ENCODE assay signal across 8 cellular contexts in the genomic region with DNA sequence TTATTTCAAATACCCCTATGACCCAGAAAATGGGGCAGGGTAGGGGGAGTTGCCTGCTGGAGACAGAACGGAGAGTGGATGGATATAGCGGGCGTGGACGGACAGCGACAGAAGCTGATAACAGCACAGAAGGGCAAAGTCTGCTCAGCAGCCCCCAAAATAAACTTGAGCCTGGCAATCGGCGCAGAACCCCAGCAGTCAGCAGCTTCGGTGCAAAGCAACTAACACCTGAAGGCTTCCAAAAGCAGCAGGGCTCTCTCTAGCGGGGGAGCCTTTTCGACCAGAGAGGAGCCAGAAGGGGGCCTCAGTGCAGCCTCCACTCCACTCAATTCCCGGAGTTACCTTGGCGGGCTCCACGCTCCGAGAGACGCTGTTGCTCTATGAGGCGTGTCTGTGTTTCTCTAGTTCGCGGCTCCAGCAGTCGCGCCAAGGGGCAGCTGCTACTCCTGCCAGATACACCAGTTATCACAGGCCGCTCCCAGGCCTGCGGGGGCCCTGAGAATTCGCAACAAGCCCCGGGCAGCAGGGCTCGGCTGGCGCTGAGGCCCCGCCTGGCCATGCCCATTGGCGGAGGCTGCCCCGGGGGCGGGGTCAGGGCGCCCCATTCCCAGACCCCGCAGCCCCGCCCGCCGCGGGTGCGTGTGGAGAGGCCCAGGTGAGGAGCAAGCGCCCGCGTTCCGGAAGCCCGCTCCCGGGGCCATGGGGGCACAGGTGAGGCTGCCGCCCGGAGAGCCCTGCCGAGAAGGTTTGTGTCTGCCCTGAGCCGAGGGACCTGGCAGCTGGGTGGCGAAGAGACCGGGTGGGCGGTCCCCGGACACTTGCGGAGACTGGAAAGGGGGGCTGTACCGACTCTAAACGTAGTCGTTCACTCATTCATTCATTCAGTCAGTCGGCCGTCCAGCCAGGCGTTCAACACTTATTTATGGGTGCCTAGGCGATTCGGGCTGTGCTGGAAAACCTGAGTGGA. TPM values are rescaled to one million over a fixed set of nuclear protein-coding genes. Genes with fewer than 3 reads are reported as not detected.
DNase-seq lines count a peak whose midpoint lies in the region; ATAC-seq and TF ChIP-seq lines count a peak whose summit lies in the region.

A gene (minus strand): TSS at position 541 of the 967 bp plus-strand sequence. CDS start 63,992 bp downstream, outside the sequence.
A gene (plus strand): TSS at position 632 of the 967 bp plus-strand sequence. CDS start 68 bp downstream, at position 700.

- DNase-seq in NCI-H526 (lab: John Stamatoyannopoulos, UW) (peak; percentile 77 to 93), lung (ENCODE audit: low spot score) (peak; percentile 78)
- peak; percentile 75 to 78 for DNase-seq in activated CD4-positive, alpha-beta T cell treated with anti-CD3 and anti-CD28 coated beads, Interleukin-2, amount 50 U/mL, for 48 hours
- DNase-seq in stimulated activated CD4-positive, alpha-beta T cell treated with anti-CD3 and anti-CD28 coated beads, TNF-alpha, amount 100 ng/mL, for 24 hours (ENCODE audit: low read depth in 3 of 3) = peak; percentile 52 to 75 (median 57)

- H3K27me3 ChIP-seq in BLaER1 (peaks cover 12% of the 10 kb centered on the region), ectodermal cell (ENCODE audit: control insufficient read depth, insufficient read depth, low read length, poor library complexity, severe bottlenecking) (peaks cover 37% of the 10 kb centered on the region), lung (ENCODE audit: control insufficient read depth, insufficient read depth) (no peaks in the 10 kb centered on the region)

- H3K9me3 ChIP-seq in BLaER1 (no peaks in the 10 kb centered on the region; the same call in 1 of the 2 replicates), ectodermal cell (ENCODE audit: control insufficient read depth, low read length) (no peaks in the 10 kb centered on the region), lung (ENCODE audit: control insufficient read depth in 2 of 2, insufficient read depth in 1 of 2, low read length in 1 of 2) (peaks cover 0 to 1% of the 10 kb centered on the region in 2 donors)

- H3K36me3 ChIP-seq in BLaER1 = no peaks in the 10 kb centered on the region
- H3K36me3 ChIP-seq in ectodermal cell (ENCODE audit: control insufficient read depth, insufficient read depth, low read length) = no peaks in the 10 kb centered on the region
- no peaks in the 10 kb centered on the region for H3K36me3 ChIP-seq in lung (ENCODE audit: control insufficient read depth in 2 of 2, insufficient read depth in 2 of 2, low read length in 2 of 2)

- peak within 1 kb of the TSS; percentile 99 for H3K4me2 ChIP-seq in BLaER1

- ATAC-seq in GM19328 (IDR thresholded peaks at IDR 0.05; ENCODE audit: unreplicated experiment) = peak; percentile 96
- ATAC-seq in HG03439 (IDR thresholded peaks at IDR 0.05; ENCODE audit: unreplicated experiment) = peak; percentile 95
- peak; percentile 94 for ATAC-seq in lung (ENCODE audit: insufficient read depth, low FRiP score)

- 5% methylated on average over 60 of the region's 60 CpGs for WGBS in ectodermal cell, 2 experiments
- WGBS in lung, 2 donors = 3 to 4% methylated on average over 59 to 60 of the region's 60 CpGs

- H4K20me1 ChIP-seq in BLaER1 = no peaks in the 10 kb centered on the region

- no peak for TF ChIP-seq CTCF in lung (IDR thresholded peaks at IDR 0.05; ENCODE audit: control extremely low read depth, extremely low read depth)

- H3K9ac ChIP-seq in BLaER1 = peak within 1 kb of the TSS; percentile 66

- H3K27ac ChIP-seq in BLaER1 (no peak within 1 kb of the TSS), ectodermal cell (ENCODE audit: insufficient read depth, low read depth, low read length, poor library complexity, severe bottlenecking) (no peak within 1 kb of the TSS), lung (ENCODE audit: low read depth in 1 of 2, low read length in 1 of 2) (peak within 1 kb of the TSS; percentile 11 to 68)

- H3K4me3 ChIP-seq in BLaER1 = peak within 1 kb of the TSS; percentile 78
- peak within 1 kb of the TSS; percentile 55 for H3K4me3 ChIP-seq in ectodermal cell (ENCODE audit: insufficient read depth, low read depth, low read length)
- H3K4me3 ChIP-seq in lung = peak within 1 kb of the TSS; percentile 42

- H3K4me1 ChIP-seq in BLaER1 (0 out of 2 replicates have a peak, but pooled peaks cover 8% of the 10 kb centered on the region), ectodermal cell (ENCODE audit: control insufficient read depth, insufficient read depth, low read length) (no peaks in the 10 kb centered on the region), lung (ENCODE audit: control insufficient read depth in 2 of 2, insufficient read depth in 2 of 2, low read length in 2 of 2) (peaks cover 0 to 8% of the 10 kb centered on the region in 2 donors)

RNA-seq across cellular contexts. Expression of the first gene that starts in this region (rescaled TPM):
- polyA plus RNA-seq in ectodermal cell (2013, experiment 1 of 4) = not detected
- 0.25 TPM for polyA plus RNA-seq in ectodermal cell (2013, experiment 2 of 4)
- 0.37 TPM for polyA plus RNA-seq in ectodermal cell (2013, experiment 3 of 4)
- polyA plus RNA-seq in ectodermal cell (2013, experiment 4 of 4) = 0.32 TPM
- under 1 TPM; 0.06 to 0.48 TPM for total RNA-seq in lung
- under 1 TPM; 0.14 TPM for polyA plus RNA-seq in lung

RNA-seq across cellular contexts. Expression of the second gene that starts in this region (rescaled TPM):
- polyA plus RNA-seq in ectodermal cell (2013, experiment 1 of 4) = 1.6 TPM
- polyA plus RNA-seq in ectodermal cell (2013, experiment 2 of 4) = 1.2 TPM
- 0.53 TPM for polyA plus RNA-seq in ectodermal cell (2013, experiment 3 of 4)
- 0.45 TPM for polyA plus RNA-seq in ectodermal cell (2013, experiment 4 of 4)
- 1 to 10 TPM; 2.1 to 4.9 TPM for total RNA-seq in lung
- under 1 TPM; 0.53 to 0.76 TPM for polyA plus RNA-seq in lung

Comparison
In these comparisons a context has a peak if more than half of its experiments do, and no peak if none do; other contexts are left out.
1. H3K27ac ChIP-seq: peak in lung (2 of 2); none in BLaER1 (single experiment) and ectodermal cell (single experiment).
2. Peak in every context shown above with its lines, with median percentiles within 50 percentile points of each other: H3K4me3 ChIP-seq, ATAC-seq and DNase-seq.